ENCODE assay signal across 1 cellular context in the genomic region with DNA sequence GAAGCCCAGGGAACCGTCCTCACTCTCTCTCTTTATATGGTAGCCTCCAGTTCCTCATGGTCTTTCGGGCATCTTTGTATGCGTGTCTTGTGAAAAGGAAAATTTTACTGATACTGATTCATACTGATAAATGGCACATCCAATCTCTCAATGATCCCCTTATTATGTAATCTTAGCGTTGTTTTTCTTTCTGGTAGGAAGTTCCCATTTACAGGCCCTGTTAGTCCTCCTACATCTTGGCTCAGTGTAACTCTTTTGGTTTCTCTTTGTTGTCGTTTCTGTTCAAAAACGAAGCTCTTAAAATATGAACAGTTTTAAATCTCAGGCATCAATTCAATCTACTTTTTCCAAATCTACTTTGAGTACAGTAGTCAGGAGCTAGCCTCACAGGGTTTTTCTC.
TF ChIP-seq lines count a peak whose summit lies in the region.

No MANE protein-coding gene starts in this region.

TF ChIP-seq in SK-N-SH, 30 proteins besides CTCF, POLR2A, EP300 and RAD21 (continued from another document):
- TF ChIP-seq, protein P1, sequence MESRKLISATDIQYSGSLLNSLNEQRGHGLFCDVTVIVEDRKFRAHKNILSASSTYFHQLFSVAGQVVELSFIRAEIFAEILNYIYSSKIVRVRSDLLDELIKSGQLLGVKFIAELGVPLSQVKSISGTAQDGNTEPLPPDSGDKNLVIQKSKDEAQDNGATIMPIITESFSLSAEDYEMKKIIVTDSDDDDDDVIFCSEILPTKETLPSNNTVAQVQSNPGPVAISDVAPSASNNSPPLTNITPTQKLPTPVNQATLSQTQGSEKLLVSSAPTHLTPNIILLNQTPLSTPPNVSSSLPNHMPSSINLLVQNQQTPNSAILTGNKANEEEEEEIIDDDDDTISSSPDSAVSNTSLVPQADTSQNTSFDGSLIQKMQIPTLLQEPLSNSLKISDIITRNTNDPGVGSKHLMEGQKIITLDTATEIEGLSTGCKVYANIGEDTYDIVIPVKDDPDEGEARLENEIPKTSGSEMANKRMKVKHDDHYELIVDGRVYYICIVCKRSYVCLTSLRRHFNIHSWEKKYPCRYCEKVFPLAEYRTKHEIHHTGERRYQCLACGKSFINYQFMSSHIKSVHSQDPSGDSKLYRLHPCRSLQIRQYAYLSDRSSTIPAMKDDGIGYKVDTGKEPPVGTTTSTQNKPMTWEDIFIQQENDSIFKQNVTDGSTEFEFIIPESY (IDR thresholded peaks at IDR 0.05; ENCODE audit: borderline replicate concordance, low read depth), result no peak
- TF ChIP-seq SIN3A (IDR thresholded peaks at IDR 0.05; ENCODE audit: borderline replicate concordance, low read depth, low read length), result no peak
- no peak for TF ChIP-seq RFX5 (IDR thresholded peaks at IDR 0.05; ENCODE audit: low read length)
